ENCODE assay signal across 8 cellular contexts in genomic region chr14:105092912-105093425, GRCh38. TPM values are rescaled to one million over a fixed set of nuclear protein-coding genes. Genes with fewer than 3 reads are reported as not detected.
DNase-seq lines count a peak whose midpoint lies in the region; ATAC-seq and TF ChIP-seq lines count a peak whose summit lies in the region.

No MANE protein-coding gene starts in this region.

- H3K4me2 ChIP-seq in DOHH2 (ENCODE audit: low read length): peak overlapping the region; percentile 69

- H3K9me2 ChIP-seq in DOHH2 (replicated peaks; ENCODE audit: control insufficient read depth, low read length): no peaks in the 10 kb centered on the region

- in situ Hi-C loops in brain microvascular endothelial cell (cut with HindIII; ENCODE audit: low pct_ligation_motif_present, low sequenced_read_pairs): no loop called here

- H4K20me1 ChIP-seq in DOHH2 (ENCODE audit: control insufficient read depth, insufficient read depth, low read depth, low read length): no peaks in the 10 kb centered on the region

- no peaks in the 10 kb centered on the region for H3K36me3 Mint-ChIP-seq in HFFc6 (ENCODE audit: low read depth)
- no peaks in the 10 kb centered on the region for H3K36me3 Mint-ChIP-seq in T-helper 17 cell (ENCODE audit: low read depth)
- peaks cover 0 to 6% (median 0%) of the 10 kb centered on the region in 3 donors for H3K36me3 Mint-ChIP-seq in immature natural killer cell

- H3K36me3 ChIP-seq in DOHH2 (ENCODE audit: control insufficient read depth, low read length) (no peaks in the 10 kb centered on the region), brain microvascular endothelial cell (replicated peaks) (no peaks in the 10 kb centered on the region)

- H3K27ac Mint-ChIP-seq in HFFc6 (peak overlapping the region; percentile 84), T-helper 17 cell (peak overlapping the region; percentile 82), immature natural killer cell (peak overlapping the region in 2 of 6 donors; percentile 51 to 64)

- DNase-seq in HFFc6 (peak; percentile 44), T-helper 17 cell (peak; percentile 51 to 61 (median 55)), brain microvascular endothelial cell (peak; percentile 12), immature natural killer cell (peak; percentile 67 to 68 (median 67))
- peak; percentile 53 for DNase-seq in stimulated activated CD4-positive, alpha-beta T cell treated with anti-CD3 and anti-CD28 coated beads, Interleukin-2, amount 100 ng/mL, for 4 hours (ENCODE audit: low read depth)

- peak; percentile 66 for ATAC-seq in T-helper 17 cell
- no peak for ATAC-seq in GM21447 (IDR thresholded peaks at IDR 0.05; ENCODE audit: unreplicated experiment)
- no peak for ATAC-seq in HG02763 (IDR thresholded peaks at IDR 0.05; ENCODE audit: unreplicated experiment)

- peak overlapping the region; percentile 84 for H3K4me3 Mint-ChIP-seq in HFFc6
- H3K4me3 Mint-ChIP-seq in T-helper 17 cell: peak overlapping the region; percentile 90
- peak overlapping the region; percentile 69 to 86 (median 78) for H3K4me3 Mint-ChIP-seq in immature natural killer cell

- H3K27ac ChIP-seq in DOHH2 (ENCODE audit: low read depth, low read length) (no peak overlapping the region), brain microvascular endothelial cell (no peak overlapping the region)

- no peak for TF ChIP-seq CTCF in DOHH2 (IDR thresholded peaks at IDR 0.05; ENCODE audit: low read depth, low read length, poor library complexity, severe bottlenecking)
- TF ChIP-seq CTCF in HFFc6 (IDR thresholded peaks at IDR 0.05): no peak
- TF ChIP-seq CTCF in brain microvascular endothelial cell (IDR thresholded peaks at IDR 0.05; ENCODE audit: low read depth, low read length, missing control alignments): no peak

- peaks cover 22% of the 10 kb centered on the region for H3K27me3 ChIP-seq in DOHH2 (ENCODE audit: control insufficient read depth, low read length)
- H3K27me3 ChIP-seq in brain microvascular endothelial cell (replicated peaks): no peaks in the 10 kb centered on the region

- H3K4me1 ChIP-seq in DOHH2 (ENCODE audit: control insufficient read depth, low read length): peaks cover 14% of the 10 kb centered on the region

- H3K9me3 ChIP-seq in DOHH2 (ENCODE audit: control insufficient read depth, insufficient read depth, low read length): no peaks in the 10 kb centered on the region
- no peaks in the 10 kb centered on the region for H3K9me3 ChIP-seq in T-helper 17 cell (ENCODE audit: control insufficient read depth, low read length, poor library complexity, severe bottlenecking)

- H3K27me3 Mint-ChIP-seq in HFFc6 (ENCODE audit: insufficient read depth): no peaks in the 10 kb centered on the region; the same call in 1 of the 2 replicates
- H3K27me3 Mint-ChIP-seq in T-helper 17 cell: no peaks in the 10 kb centered on the region
- H3K27me3 Mint-ChIP-seq in immature natural killer cell (ENCODE audit: low read depth in 3 of 3): peaks cover 2 to 5% (median 4%) of the 10 kb centered on the region in 3 donors

- no peaks in the 10 kb centered on the region for H3K9me3 Mint-ChIP-seq in HFFc6
- H3K9me3 Mint-ChIP-seq in immature natural killer cell: no peaks in the 10 kb centered on the region

- H3K4me3 ChIP-seq in DOHH2 (ENCODE audit: low read length) (peak overlapping the region; percentile 71), brain microvascular endothelial cell (ENCODE audit: low read depth, low read length) (peak overlapping the region; percentile 45)

- H3F3A ChIP-seq in DOHH2 (ENCODE audit: control insufficient read depth, insufficient read depth): no peaks in the 10 kb centered on the region

- peaks cover 33% of the 10 kb centered on the region for H3K4me1 Mint-ChIP-seq in HFFc6 (ENCODE audit: low read depth)
- H3K4me1 Mint-ChIP-seq in T-helper 17 cell: peaks cover 16% of the 10 kb centered on the region
- peaks cover 0 to 13% of the 10 kb centered on the region in 2 donors for H3K4me1 Mint-ChIP-seq in immature natural killer cell

- no peaks in the 10 kb centered on the region for H3K79me2 ChIP-seq in DOHH2 (ENCODE audit: control insufficient read depth, low read length)

RNA-seq across cellular contexts. Expression of gene GPR132, which starts 27.7 kb away (rescaled TPM):
- total RNA-seq in HFFc6 (2021; fragmentation: NEBNext Ultra II Directional; extraction: Animal tissue kit (Norgen Biotek cat#: 25700)): under 1 TPM in 2 of 6 experiments, not detected in 4; 0.05 to 0.14 TPM
- total RNA-seq in T-helper 17 cell: 10 to 100 TPM; 43.4 to 47.1 TPM
- 10 to 100 TPM in 1 of 3 donors, 1 to 10 TPM in 2; 5.8 to 25.6 (median 8.4) TPM for polyA plus RNA-seq in immature natural killer cell

Comparison
In these comparisons a context has a peak if more than half of its experiments do, and no peak if none do; other contexts are left out.
1. DNase-seq: peak in every context shown above with its lines; median percentile 67 in immature natural killer cell; 55 in T-helper 17 cell; 53 in stimulated activated CD4-positive, alpha-beta T cell treated with anti-CD3 and anti-CD28 coated beads, Interleukin-2, amount 100 ng/mL, for 4 hours; 44 in HFFc6; 12 in brain microvascular endothelial cell.
2. RNA of gene GPR132, which starts 27.7 kb away (total RNA-seq): 43.4 to 47.1 TPM in T-helper 17 cell; 0.05 to 0.14 TPM in HFFc6; every median in the first group is over 10 times any median in the second.
3. Peak in every context shown above with its lines, with median percentiles within 50 percentile points of each other: H3K4me3 Mint-ChIP-seq.